Comparison of ENCODE assay signal across 1 cellular context in genomic region chr6:52511163-52511562, GRCh38.
TF ChIP-seq lines count a peak whose summit lies in the region.

No MANE protein-coding gene starts in this region.

TF ChIP-seq in SK-N-SH, 30 proteins besides CTCF, POLR2A, EP300 and RAD21 (continued from another document):
- TF ChIP-seq PBX3 (IDR thresholded peaks at IDR 0.05) (no peak), TEAD4 (IDR thresholded peaks at IDR 0.05; ENCODE audit: borderline replicate concordance, insufficient read depth) (no peak), RXRA (IDR thresholded peaks at IDR 0.05; ENCODE audit: borderline replicate concordance, low read depth) (no peak), RCOR1 (IDR thresholded peaks at IDR 0.05; ENCODE audit: low read length) (no peak), CHD2 (IDR thresholded peaks at IDR 0.05; ENCODE audit: low read length, partially characterized antibody) (no peak), NFIC (IDR thresholded peaks at IDR 0.05; ENCODE audit: borderline replicate concordance) (no peak), USF2 (IDR thresholded peaks at IDR 0.05; ENCODE audit: borderline replicate concordance, low read depth, low read length) (no peak), SIN3A (IDR thresholded peaks at IDR 0.05; ENCODE audit: borderline replicate concordance, low read depth, low read length) (no peak), GATA2 (CRISPR knock-in tag; IDR thresholded peaks at IDR 0.05) (no peak), TAF1 (IDR thresholded peaks at IDR 0.05; ENCODE audit: borderline replicate concordance, low read depth, low read length) (no peak), SMC3 (IDR thresholded peaks at IDR 0.05; ENCODE audit: low read depth, low read length) (no peak)
